Comparison of ENCODE assay signal across 1 cellular context in genomic region chr9:129489838-129490582, GRCh38.
TF ChIP-seq lines count a peak whose summit lies in the region.

No MANE protein-coding gene starts in this region.

TF ChIP-seq in HepG2, 621 proteins besides CTCF, POLR2A, EP300 and RAD21 (continued from another document and continues in another):
- 0 out of 2 replicates have a peak, but pooled peaks have one; percentile 20 for TF ChIP-seq ZNF567 (CRISPR knock-in tag; IDR thresholded peaks at IDR 0.05; ENCODE audit: borderline replicate concordance)
- TF ChIP-seq FOXP4 (CRISPR knock-in tag; IDR thresholded peaks at IDR 0.05) = peak; percentile 31; the same call in 1 of the 2 replicates
- TF ChIP-seq, protein P1, sequence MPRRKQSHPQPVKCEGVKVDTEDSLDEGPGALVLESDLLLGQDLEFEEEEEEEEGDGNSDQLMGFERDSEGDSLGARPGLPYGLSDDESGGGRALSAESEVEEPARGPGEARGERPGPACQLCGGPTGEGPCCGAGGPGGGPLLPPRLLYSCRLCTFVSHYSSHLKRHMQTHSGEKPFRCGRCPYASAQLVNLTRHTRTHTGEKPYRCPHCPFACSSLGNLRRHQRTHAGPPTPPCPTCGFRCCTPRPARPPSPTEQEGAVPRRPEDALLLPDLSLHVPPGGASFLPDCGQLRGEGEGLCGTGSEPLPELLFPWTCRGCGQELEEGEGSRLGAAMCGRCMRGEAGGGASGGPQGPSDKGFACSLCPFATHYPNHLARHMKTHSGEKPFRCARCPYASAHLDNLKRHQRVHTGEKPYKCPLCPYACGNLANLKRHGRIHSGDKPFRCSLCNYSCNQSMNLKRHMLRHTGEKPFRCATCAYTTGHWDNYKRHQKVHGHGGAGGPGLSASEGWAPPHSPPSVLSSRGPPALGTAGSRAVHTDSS (CRISPR knock-in tag; conservative IDR thresholded peaks at IDR 0.05) = no peak
- no peak for TF ChIP-seq DMTF1 (CRISPR knock-in tag; IDR thresholded peaks at IDR 0.05)
- TF ChIP-seq, protein P2, sequence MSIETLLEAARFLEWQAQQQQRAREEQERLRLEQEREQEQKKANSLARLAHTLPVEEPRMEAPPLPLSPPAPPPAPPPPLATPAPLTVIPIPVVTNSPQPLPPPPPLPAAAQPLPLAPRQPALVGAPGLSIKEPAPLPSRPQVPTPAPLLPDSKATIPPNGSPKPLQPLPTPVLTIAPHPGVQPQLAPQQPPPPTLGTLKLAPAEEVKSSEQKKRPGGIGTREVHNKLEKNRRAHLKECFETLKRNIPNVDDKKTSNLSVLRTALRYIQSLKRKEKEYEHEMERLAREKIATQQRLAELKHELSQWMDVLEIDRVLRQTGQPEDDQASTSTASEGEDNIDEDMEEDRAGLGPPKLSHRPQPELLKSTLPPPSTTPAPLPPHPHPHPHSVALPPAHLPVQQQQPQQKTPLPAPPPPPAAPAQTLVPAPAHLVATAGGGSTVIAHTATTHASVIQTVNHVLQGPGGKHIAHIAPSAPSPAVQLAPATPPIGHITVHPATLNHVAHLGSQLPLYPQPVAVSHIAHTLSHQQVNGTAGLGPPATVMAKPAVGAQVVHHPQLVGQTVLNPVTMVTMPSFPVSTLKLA (IDR thresholded peaks at IDR 0.05) = 0 out of 2 replicates have a peak, but pooled peaks have one; percentile 3
- TF ChIP-seq ZBTB44 (CRISPR knock-in tag; IDR thresholded peaks at IDR 0.05) = no peak
- TF ChIP-seq, protein P3, sequence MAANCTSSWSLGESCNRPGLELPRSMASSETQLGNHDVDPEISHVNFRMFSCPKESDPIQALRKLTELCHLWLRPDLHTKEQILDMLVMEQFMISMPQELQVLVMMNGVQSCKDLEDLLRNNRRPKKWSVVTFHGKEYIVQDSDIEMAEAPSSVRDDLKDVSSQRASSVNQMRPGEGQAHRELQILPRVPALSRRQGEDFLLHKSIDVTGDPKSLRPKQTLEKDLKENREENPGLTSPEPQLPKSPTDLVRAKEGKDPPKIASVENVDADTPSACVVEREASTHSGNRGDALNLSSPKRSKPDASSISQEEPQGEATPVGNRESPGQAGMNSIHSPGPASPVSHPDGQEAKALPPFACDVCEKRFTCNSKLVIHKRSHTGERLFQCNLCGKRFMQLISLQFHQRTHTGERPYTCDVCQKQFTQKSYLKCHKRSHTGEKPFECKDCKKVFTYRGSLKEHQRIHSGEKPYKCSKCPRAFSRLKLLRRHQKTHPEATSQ (CRISPR knock-in tag; IDR thresholded peaks at IDR 0.05; ENCODE audit: borderline replicate concordance) = no peak
- TF ChIP-seq, protein P4, sequence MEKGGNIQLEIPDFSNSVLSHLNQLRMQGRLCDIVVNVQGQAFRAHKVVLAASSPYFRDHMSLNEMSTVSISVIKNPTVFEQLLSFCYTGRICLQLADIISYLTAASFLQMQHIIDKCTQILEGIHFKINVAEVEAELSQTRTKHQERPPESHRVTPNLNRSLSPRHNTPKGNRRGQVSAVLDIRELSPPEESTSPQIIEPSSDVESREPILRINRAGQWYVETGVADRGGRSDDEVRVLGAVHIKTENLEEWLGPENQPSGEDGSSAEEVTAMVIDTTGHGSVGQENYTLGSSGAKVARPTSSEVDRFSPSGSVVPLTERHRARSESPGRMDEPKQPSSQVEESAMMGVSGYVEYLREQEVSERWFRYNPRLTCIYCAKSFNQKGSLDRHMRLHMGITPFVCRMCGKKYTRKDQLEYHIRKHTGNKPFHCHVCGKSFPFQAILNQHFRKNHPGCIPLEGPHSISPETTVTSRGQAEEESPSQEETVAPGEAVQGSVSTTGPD (CRISPR knock-in tag; IDR thresholded peaks at IDR 0.05) = no peak
- no peak for TF ChIP-seq KDM5B (CRISPR knock-in tag; IDR thresholded peaks at IDR 0.05; ENCODE audit: borderline replicate concordance)
- TF ChIP-seq SRF (IDR thresholded peaks at IDR 0.05; ENCODE audit: low read depth, low read length) = no peak
- peak; percentile 87 for TF ChIP-seq ZNF225 (CRISPR knock-in tag; IDR thresholded peaks at IDR 0.05)
- no peak for TF ChIP-seq KLF6 (CRISPR knock-in tag; IDR thresholded peaks at IDR 0.05)
- TF ChIP-seq PCBP2 (optimal IDR thresholded peaks at IDR 0.05; ENCODE audit: low read depth, low read length, poor library complexity, severe bottlenecking) = no peak
- TF ChIP-seq RARG (CRISPR knock-in tag; IDR thresholded peaks at IDR 0.05; ENCODE audit: low read depth) = no peak
- no peak for TF ChIP-seq ATF7-NPFF (CRISPR knock-in tag; IDR thresholded peaks at IDR 0.05; ENCODE audit: low read depth)
- TF ChIP-seq RAD51 (IDR thresholded peaks at IDR 0.05; ENCODE audit: borderline replicate concordance) = 0 out of 2 replicates have a peak, but pooled peaks have one; percentile 12
- TF ChIP-seq, protein P5, sequence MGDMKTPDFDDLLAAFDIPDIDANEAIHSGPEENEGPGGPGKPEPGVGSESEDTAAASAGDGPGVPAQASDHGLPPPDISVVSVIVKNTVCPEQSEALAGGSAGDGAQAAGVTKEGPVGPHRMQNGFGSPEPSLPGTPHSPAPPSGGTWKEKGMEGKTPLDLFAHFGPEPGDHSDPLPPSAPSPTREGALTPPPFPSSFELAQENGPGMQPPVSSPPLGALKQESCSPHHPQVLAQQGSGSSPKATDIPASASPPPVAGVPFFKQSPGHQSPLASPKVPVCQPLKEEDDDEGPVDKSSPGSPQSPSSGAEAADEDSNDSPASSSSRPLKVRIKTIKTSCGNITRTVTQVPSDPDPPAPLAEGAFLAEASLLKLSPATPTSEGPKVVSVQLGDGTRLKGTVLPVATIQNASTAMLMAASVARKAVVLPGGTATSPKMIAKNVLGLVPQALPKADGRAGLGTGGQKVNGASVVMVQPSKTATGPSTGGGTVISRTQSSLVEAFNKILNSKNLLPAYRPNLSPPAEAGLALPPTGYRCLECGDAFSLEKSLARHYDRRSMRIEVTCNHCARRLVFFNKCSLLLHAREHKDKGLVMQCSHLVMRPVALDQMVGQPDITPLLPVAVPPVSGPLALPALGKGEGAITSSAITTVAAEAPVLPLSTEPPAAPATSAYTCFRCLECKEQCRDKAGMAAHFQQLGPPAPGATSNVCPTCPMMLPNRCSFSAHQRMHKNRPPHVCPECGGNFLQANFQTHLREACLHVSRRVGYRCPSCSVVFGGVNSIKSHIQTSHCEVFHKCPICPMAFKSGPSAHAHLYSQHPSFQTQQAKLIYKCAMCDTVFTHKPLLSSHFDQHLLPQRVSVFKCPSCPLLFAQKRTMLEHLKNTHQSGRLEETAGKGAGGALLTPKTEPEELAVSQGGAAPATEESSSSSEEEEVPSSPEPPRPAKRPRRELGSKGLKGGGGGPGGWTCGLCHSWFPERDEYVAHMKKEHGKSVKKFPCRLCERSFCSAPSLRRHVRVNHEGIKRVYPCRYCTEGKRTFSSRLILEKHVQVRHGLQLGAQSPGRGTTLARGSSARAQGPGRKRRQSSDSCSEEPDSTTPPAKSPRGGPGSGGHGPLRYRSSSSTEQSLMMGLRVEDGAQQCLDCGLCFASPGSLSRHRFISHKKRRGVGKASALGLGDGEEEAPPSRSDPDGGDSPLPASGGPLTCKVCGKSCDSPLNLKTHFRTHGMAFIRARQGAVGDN (CRISPR knock-in tag; IDR thresholded peaks at IDR 0.05) = peak; percentile 83
- TF ChIP-seq, protein P6, sequence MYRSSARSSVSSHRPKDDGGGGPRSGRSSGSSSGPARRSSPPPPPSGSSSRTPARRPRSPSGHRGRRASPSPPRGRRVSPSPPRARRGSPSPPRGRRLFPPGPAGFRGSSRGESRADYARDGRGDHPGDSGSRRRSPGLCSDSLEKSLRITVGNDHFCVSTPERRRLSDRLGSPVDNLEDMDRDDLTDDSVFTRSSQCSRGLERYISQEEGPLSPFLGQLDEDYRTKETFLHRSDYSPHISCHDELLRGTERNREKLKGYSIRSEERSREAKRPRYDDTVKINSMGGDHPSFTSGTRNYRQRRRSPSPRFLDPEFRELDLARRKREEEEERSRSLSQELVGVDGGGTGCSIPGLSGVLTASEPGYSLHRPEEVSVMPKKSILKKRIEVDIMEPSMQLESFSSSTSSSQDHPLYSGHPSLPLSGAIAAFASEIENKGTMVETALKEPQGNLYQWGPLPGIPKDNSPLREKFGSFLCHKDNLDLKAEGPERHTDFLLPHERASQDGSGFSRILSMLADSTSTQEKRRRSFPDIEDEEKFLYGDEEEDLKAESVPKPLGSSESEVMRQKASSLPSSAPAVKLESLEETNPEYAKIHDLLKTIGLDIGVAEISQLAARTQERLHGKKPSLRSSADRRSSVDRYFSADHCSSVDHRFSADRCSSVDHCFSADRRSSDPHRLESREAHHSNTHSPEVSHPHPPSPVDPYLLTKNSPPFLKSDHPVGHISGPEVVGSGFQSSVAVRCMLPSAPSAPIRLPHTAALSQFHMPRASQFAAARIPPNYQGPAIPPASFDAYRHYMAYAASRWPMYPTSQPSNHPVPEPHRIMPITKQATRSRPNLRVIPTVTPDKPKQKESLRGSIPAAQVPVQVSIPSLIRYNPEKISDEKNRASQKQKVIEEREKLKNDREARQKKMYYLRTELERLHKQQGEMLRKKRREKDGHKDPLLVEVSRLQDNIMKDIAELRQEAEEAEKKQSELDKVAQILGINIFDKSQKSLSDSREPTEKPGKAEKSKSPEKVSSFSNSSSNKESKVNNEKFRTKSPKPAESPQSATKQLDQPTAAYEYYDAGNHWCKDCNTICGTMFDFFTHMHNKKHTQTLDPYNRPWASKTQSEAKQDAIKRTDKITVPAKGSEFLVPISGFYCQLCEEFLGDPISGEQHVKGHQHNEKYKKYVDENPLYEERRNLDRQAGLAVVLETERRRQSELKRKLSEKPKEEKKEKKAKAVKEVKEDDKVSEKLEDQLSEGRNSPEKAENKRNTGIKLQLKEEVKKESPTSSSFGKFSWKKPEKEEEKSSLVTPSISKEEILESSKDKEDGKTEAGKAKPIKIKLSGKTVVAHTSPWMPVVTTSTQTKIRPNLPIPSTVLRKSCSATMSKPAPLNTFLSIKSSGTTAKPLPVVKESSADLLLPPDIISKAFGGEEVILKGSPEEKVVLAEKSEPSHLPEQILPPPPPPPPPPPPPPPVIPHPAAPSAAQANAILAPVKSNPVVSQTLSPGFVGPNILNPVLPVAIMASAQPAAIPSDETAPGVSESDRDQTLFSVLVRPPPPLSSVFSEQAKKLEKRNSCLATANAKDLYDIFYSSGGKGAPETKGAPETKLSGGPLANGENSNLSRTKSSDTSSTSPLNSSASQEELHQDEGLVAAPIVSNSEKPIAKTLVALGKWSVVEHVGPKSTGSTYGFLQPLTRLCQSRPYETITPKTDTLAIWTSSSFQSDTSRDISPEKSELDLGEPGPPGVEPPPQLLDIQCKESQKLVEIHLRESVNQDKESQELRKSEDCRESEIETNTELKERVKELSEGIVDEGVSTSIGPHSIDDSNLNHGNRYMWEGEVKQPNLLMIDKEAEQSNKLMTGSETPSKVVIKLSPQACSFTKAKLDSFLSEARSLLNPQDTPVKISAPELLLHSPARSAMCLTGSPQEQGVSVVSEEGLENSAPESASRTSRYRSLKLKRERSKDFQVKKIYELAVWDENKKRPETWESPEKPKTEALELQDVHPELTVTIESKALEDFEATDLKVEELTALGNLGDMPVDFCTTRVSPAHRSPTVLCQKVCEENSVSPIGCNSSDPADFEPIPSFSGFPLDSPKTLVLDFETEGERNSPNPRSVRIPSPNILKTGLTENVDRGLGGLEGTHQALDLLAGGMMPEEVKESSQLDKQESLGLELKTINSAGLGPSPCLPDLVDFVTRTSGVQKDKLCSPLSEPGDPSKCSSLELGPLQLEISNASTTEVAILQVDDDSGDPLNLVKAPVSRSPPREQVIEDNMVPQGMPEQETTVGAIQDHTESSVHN (CRISPR knock-in tag; IDR thresholded peaks at IDR 0.05) = 0 out of 2 replicates have a peak, but pooled peaks have one; percentile 6
- TF ChIP-seq FOXK1 (CRISPR knock-in tag; IDR thresholded peaks at IDR 0.05; ENCODE audit: borderline replicate concordance, low read depth) = no peak
- TF ChIP-seq, protein P7, sequence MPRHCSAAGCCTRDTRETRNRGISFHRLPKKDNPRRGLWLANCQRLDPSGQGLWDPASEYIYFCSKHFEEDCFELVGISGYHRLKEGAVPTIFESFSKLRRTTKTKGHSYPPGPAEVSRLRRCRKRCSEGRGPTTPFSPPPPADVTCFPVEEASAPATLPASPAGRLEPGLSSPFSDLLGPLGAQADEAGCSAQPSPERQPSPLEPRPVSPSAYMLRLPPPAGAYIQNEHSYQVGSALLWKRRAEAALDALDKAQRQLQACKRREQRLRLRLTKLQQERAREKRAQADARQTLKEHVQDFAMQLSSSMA (CRISPR knock-in tag; IDR thresholded peaks at IDR 0.05) = no peak
